9 cellular contexts compared by ENCODE assay signal in genomic region chr1:228374711-228375577, GRCh38. TPM values are rescaled to one million over a fixed set of nuclear protein-coding genes. Genes with fewer than 3 reads are reported as not detected.
DNase-seq lines count a peak whose midpoint lies in the region; ATAC-seq lines count a peak whose summit lies in the region.
"Had no signal": no experiment of that assay in that cellular context is flagged by ENCODE, and none has a peak within 500 bp of the region (broad histone marks: within the 10 kb centered on the region; RNA-seq: fewer than 3 reads in every experiment).

No MANE protein-coding gene starts in this region.

- WGBS in right cardiac atrium: 40% methylated on average over 25 of the region's 25 CpGs

- no peaks in the 10 kb centered on the region for H3K9me3 ChIP-seq in right cardiac atrium (ENCODE audit: control insufficient read depth, low read length)

- peak overlapping the region; percentile 55 for H3K27ac ChIP-seq in right cardiac atrium (ENCODE audit: low read length)

- H3K4me3 ChIP-seq in right cardiac atrium (ENCODE audit: low read length) (no peak overlapping the region), skeletal muscle cell (ENCODE audit: low read depth, low read length) (no peak overlapping the region)

- H3K4me1 ChIP-seq in right cardiac atrium (ENCODE audit: control insufficient read depth, insufficient read depth, low read length): peaks cover 4% of the 10 kb centered on the region

- no peaks in the 10 kb centered on the region for H3K27me3 ChIP-seq in right cardiac atrium (ENCODE audit: control insufficient read depth, insufficient read depth)

- ATAC-seq in right cardiac atrium (peak; percentile 70 to 80), HG03159 (IDR thresholded peaks at IDR 0.05; ENCODE audit: unreplicated experiment) (no peak), HG02852 (IDR thresholded peaks at IDR 0.05; ENCODE audit: unreplicated experiment) (no peak), GM21528 (IDR thresholded peaks at IDR 0.05; ENCODE audit: low FRiP score, unreplicated experiment) (no peak)

- peak; percentile 93 for DNase-seq in GM03348 (ENCODE audit: low spot score)
- DNase-seq in brain pericyte (ENCODE audit: low read depth, low spot score): peak; percentile 98
- peak; percentile 95 to 96 (median 95) for DNase-seq in right cardiac atrium
- DNase-seq in skeletal muscle cell (ENCODE audit: low read depth): peak; percentile 91
- DNase-seq in LoVo (ENCODE audit: low spot score): no peak

- intact Hi-C loops in right cardiac atrium (cut with DNase I): no loop called here

RNA-seq across cellular contexts. Expression of gene TRIM11, which starts 31.7 kb away (rescaled TPM):
- total RNA-seq in right cardiac atrium: 10 to 100 TPM in 1 of 4 donors, 1 to 10 TPM in 3; 8.9 to 10.7 (median 9.5) TPM
- polyA plus RNA-seq in right cardiac atrium: 5.9 TPM

RNA-seq across cellular contexts. Expression of gene TRIM17, which starts 41.7 kb away (rescaled TPM):
- 1 to 10 TPM in 2 of 4 donors, under 1 TPM in 2; 0.56 to 2.4 (median 1.2) TPM for total RNA-seq in right cardiac atrium
- polyA plus RNA-seq in right cardiac atrium: 0.41 TPM
- total RNA-seq: glomerular endothelial cell had no signal

Comparison
In these comparisons a context has a peak if more than half of its experiments do, and no peak if none do; other contexts are left out.
1. ATAC-seq: peak in right cardiac atrium (2 of 2); none in HG03159 (single experiment), HG02852 (single experiment) and GM21528 (single experiment).